Comparison of ENCODE assay signal across 12 cellular contexts in the genomic region with DNA sequence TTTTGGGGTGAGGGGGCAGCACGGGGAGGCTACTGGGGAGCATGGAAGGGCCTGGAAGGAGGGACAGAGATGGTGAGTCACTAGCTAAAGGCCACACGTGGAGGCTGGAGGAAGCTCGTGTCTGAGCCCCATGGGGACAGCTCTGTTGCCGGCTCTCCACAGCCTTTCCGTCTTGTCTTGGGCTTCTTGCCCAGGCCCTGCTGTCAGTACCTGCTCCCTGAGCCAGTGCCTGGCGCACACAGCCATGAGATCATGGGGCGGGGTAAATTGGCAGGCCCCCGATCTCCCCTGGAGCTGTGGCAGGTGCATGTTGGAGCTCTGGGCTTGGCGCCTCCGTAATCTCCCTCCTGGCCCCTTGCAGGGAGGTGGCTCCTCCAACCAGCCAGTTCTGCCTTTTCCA. TPM values are rescaled to one million over a fixed set of nuclear protein-coding genes. Genes with fewer than 3 reads are reported as not detected.
DNase-seq lines count a peak whose midpoint lies in the region; ATAC-seq, FAIRE-seq and TF ChIP-seq lines count a peak whose summit lies in the region.
"Had no signal": no experiment of that assay in that cellular context is flagged by ENCODE, and none has a peak within 500 bp of the region (broad histone marks: within the 10 kb centered on the region; RNA-seq: fewer than 3 reads in every experiment).

No MANE protein-coding gene starts in this region.

- H3K36me3 ChIP-seq in HepG2 (replicated peaks in 1 of 2; ENCODE audit: control insufficient read depth in 1 of 2, insufficient read depth in 2 of 2, low read length in 2 of 2), result no peaks in the 10 kb centered on the region

- in situ Hi-C loops in HepG2 (cut with HindIII; ENCODE audit: extremely low pct_ligation_motif_present, low pct_unique_long_range_greater_than_20kb), result no loop called here

- TF ChIP-seq EP300 in HepG2 (IDR thresholded peaks at IDR 0.05; ENCODE audit: low read depth in 2 of 2, low read length in 2 of 2) (no peak), HepG2 (CRISPR knock-in tag; IDR thresholded peaks at IDR 0.05; ENCODE audit: borderline replicate concordance) (no peak)

- TF ChIP-seq CTCF in AG10803 (conservative IDR thresholded peaks at IDR 0.05; ENCODE audit: low read length) (no peak), brain (conservative IDR thresholded peaks at IDR 0.05) (no peak), HepG2 (CRISPR knock-in tag; IDR thresholded peaks at IDR 0.05) (no peak)

- no peak overlapping the region for H3K4me2 ChIP-seq in HepG2 (ENCODE audit: low read depth, low read length)

- peak overlapping the region in 4 of 5 experiments; percentile 52 to 78 (median 60) for H3K27ac Mint-ChIP-seq in brain
- no peak overlapping the region for H3K27ac Mint-ChIP-seq in T-cell
- H3K27ac Mint-ChIP-seq: activated T-cell treated with anti-CD3 and anti-CD28 coated beads, Interleukin-2, amount 50 U/mL, for 24 hours; CD4-positive, alpha-beta T cell had no signal

- 5% methylated on average over 3 of the region's 10 CpGs for WGBS in HepG2 (ENCODE audit: low lambda C conversion rate)

- H3K4me1 Mint-ChIP-seq in brain, result peaks cover 57% of the 10 kb centered on the region
- H3K4me1 Mint-ChIP-seq in T-cell, result no peaks in the 10 kb centered on the region

- intact Hi-C loops in HepG2 (cut with micrococcal nuclease; ENCODE audit: unreplicated experiment), result no loop called here

- H3K27me3 ChIP-seq in HepG2 (ENCODE audit: control insufficient read depth in 1 of 2, insufficient read depth in 2 of 2, low read length in 2 of 2), result peaks cover 16 to 62% of the 10 kb centered on the region in 2 experiments

- POLR2A ChIA-PET in HepG2 (lab: Yijun Ruan, JAX), result interaction anchor here (1.5 kb wide), 1 partner anchor 16 kb away, joined by 5 read pairs; the partner anchor contains the start of gene KRT80
- POLR2A ChIA-PET in T-cell (lab: Charles Lee), result no interaction called here

- H3K4me3 ChIP-seq in AG10803 (ENCODE audit: low read length) (no peak overlapping the region), HepG2 (replicated peaks in 1 of 3; ENCODE audit: insufficient read depth in 1 of 3, low read depth in 2 of 3, low read length in 3 of 3) (no peak overlapping the region)

- H3K4me1 ChIP-seq in HepG2 (ENCODE audit: insufficient read depth, low read length), result peaks cover 9% of the 10 kb centered on the region; the same call in 1 of the 2 replicates

- no peak for TF ChIP-seq RAD21 in HepG2 (CRISPR knock-in tag; IDR thresholded peaks at IDR 0.05)

- CTCF ChIA-PET in HepG2 (lab: Yijun Ruan, JAX; ENCODE audit: low intra/inter-chr PET ratio, low total read pairs), result no interaction called here
- CTCF ChIA-PET in T-cell (lab: Charles Lee), result interaction anchor here in 1 of 2 donors (0.6 kb wide), 1 partner anchor 75 kb away, joined by 5 read pairs; no protein-coding TSS in a partner anchor

- no peaks in the 10 kb centered on the region for H3K79me2 ChIP-seq in HepG2 (ENCODE audit: insufficient read depth, low read length)

- H3K36me3 Mint-ChIP-seq in brain, result no peaks in the 10 kb centered on the region
- no peaks in the 10 kb centered on the region for H3K36me3 Mint-ChIP-seq in T-cell

- BruUV-seq in HepG2 (replicated peaks; lab: Mats Ljungman, UMichigan), result no TSS peak

- TF ChIP-seq POLR2A in HepG2 (IDR thresholded peaks at IDR 0.05; ENCODE audit: insufficient read depth in 1 of 2, low read depth in 2 of 2, low read length in 2 of 2), result no peak

- H3K9ac ChIP-seq in HepG2 (ENCODE audit: insufficient read depth, low read depth, low read length), result no peak overlapping the region

- H3K27ac ChIP-seq in HepG2 (ENCODE audit: extremely low read length, insufficient read depth, low read length), result no peak overlapping the region

- DNase-seq in AG10803 (ENCODE audit: low read depth), result peak; percentile 61
- peak; percentile 71 for DNase-seq in NCI-H1436 (lab: John Stamatoyannopoulos, UW)
- no peak for DNase-seq in HepG2 (ENCODE audit: low spot score)
- DNase-seq in GM19240 (ENCODE audit: insufficient read length, low spot score), result no peak
- DNase-seq in T-cell, result no peak
- DNase-seq: activated T-cell treated with anti-CD3 and anti-CD28 coated beads, Interleukin-2, amount 50 U/mL, for 24 hours; CD4-positive, alpha-beta T cell; occipital lobe had no signal

- 0 out of 2 replicates have a peak, but pooled peaks cover 2% of the 10 kb centered on the region for H4K20me1 ChIP-seq in HepG2 (ENCODE audit: insufficient read depth, low read length)

- H3K4me3 Mint-ChIP-seq in brain, result peak overlapping the region in 1 of 5 experiments; percentile 14
- no peak overlapping the region for H3K4me3 Mint-ChIP-seq in T-cell
- H3K4me3 Mint-ChIP-seq: activated T-cell treated with anti-CD3 and anti-CD28 coated beads, Interleukin-2, amount 50 U/mL, for 24 hours; CD4-positive, alpha-beta T cell had no signal

- H3K27me3 Mint-ChIP-seq in brain (peaks cover 11% of the 10 kb centered on the region), T-cell (peaks cover 20 to 30% of the 10 kb centered on the region in 2 donors)

- ATAC-seq in HepG2, result no peak
- ATAC-seq in HG02588 (IDR thresholded peaks at IDR 0.05; ENCODE audit: unreplicated experiment), result no peak
- no peak for ATAC-seq in T-cell (replicated peaks in 1 of 4)
- ATAC-seq in GM18502 (IDR thresholded peaks at IDR 0.05; ENCODE audit: poor library complexity, unreplicated experiment), result no peak

- no peaks in the 10 kb centered on the region for H3K9me3 Mint-ChIP-seq in brain
- no peaks in the 10 kb centered on the region for H3K9me3 Mint-ChIP-seq in T-cell
- H3K9me3 Mint-ChIP-seq: activated T-cell treated with anti-CD3 and anti-CD28 coated beads, Interleukin-2, amount 50 U/mL, for 24 hours; CD4-positive, alpha-beta T cell had no signal

- H2AFZ ChIP-seq in HepG2 (ENCODE audit: low read length), result no peak overlapping the region

- FAIRE-seq in HepG2 (lab: Jason Lieb, UNC), result no peak
- FAIRE-seq: RCC 7860 had no signal

- H3K9me3 ChIP-seq in HepG2 (ENCODE audit: low read length), result no peaks in the 10 kb centered on the region

RNA-seq across cellular contexts. Expression of gene KRT80, which starts 16.1 kb away (rescaled TPM):
- 2.0 TPM for polyA plus RNA-seq in brain (ENCODE audit: insufficient read depth, low read depth, low replicate concordance)
- total RNA-seq in HepG2 (2016; rRNA removed; fragmentation: Illumina TruSeq; extraction: Trizol), result 0.27 and 0.58 TPM in 2 replicates
- 0.10 TPM in 1 of 2 replicates, not detected in the other for total RNA-seq in HepG2 (2016; cell fraction: cytosol; rRNA removed; fragmentation: Illumina TruSeq; extraction: Trizol; ENCODE audit: low read depth)
- 0.37 and 0.39 TPM in 2 replicates for total RNA-seq in HepG2 (2016; cell fraction: insoluble cytoplasmic fraction; rRNA removed; fragmentation: Illumina TruSeq; extraction: Trizol)
- total RNA-seq in HepG2 (2016; cell fraction: membrane; rRNA removed; fragmentation: Illumina TruSeq; extraction: Trizol), result 0.34 and 0.38 TPM in 2 replicates
- 0.41 and 0.53 TPM in 2 replicates for total RNA-seq in HepG2 (2016; cell fraction: nucleus; rRNA removed; fragmentation: Illumina TruSeq; extraction: Trizol)
- 0.53 and 0.76 TPM in 2 replicates for polyA plus RNA-seq in HepG2 (2011; rRNA removed)
- polyA plus RNA-seq in HepG2 (2011; cell fraction: cytosol; rRNA removed), result 0.43 and 0.69 TPM in 2 replicates
- polyA plus RNA-seq in HepG2 (2011; cell fraction: nucleus; rRNA removed), result 0.71 and 0.74 TPM in 2 replicates
- 0.08 and 0.25 TPM in 2 replicates for polyA plus RNA-seq in HepG2 (2012)
- 0.09 and 0.11 TPM in 2 replicates for polyA plus RNA-seq in HepG2 (2016; cell fraction: cytosol; fragmentation: Illumina TruSeq; extraction: Trizol; ENCODE audit: low read depth)
- 0.62 and 0.85 TPM in 2 replicates for polyA plus RNA-seq in HepG2 (2016; cell fraction: insoluble cytoplasmic fraction; fragmentation: Illumina TruSeq; extraction: Trizol; ENCODE audit: low read depth)
- 0.37 and 0.48 TPM in 2 replicates for polyA plus RNA-seq in HepG2 (2016; cell fraction: membrane; fragmentation: Illumina TruSeq; extraction: Trizol; ENCODE audit: low read depth)
- polyA plus RNA-seq in HepG2 (2016; cell fraction: nucleus; fragmentation: Illumina TruSeq; extraction: Trizol; ENCODE audit: insufficient read depth, low read depth), result 0.92 and 1.2 TPM in 2 replicates
- 1.4 and 134 TPM in 2 replicates for polyA minus RNA-seq in HepG2 (2011; rRNA and poly(A)+ RNA removed; ENCODE audit: low replicate concordance)
- 0.70 and 1.1 TPM in 2 replicates for polyA minus RNA-seq in HepG2 (2011; cell fraction: cytosol; rRNA and poly(A)+ RNA removed)
- polyA minus RNA-seq in HepG2 (2011; cell fraction: nucleus; rRNA and poly(A)+ RNA removed), result 0.26 and 0.62 TPM in 2 replicates
- under 1 TPM in 2 of 5 donors, not detected in 3; 0.09 to 0.12 TPM for total RNA-seq in T-cell
- total RNA-seq: CD4-positive, alpha-beta T cell; occipital lobe had no signal

RNA-seq across cellular contexts. Expression of gene KRT7, which starts 25.1 kb away (rescaled TPM):
- 2.1 TPM for polyA plus RNA-seq in brain (ENCODE audit: insufficient read depth, low read depth, low replicate concordance)
- total RNA-seq in HepG2 (2016; rRNA removed; fragmentation: Illumina TruSeq; extraction: Trizol), result not detected in 2 replicates
- not detected in 2 replicates for total RNA-seq in HepG2 (2016; cell fraction: cytosol; rRNA removed; fragmentation: Illumina TruSeq; extraction: Trizol; ENCODE audit: low read depth)
- not detected in 2 replicates for total RNA-seq in HepG2 (2016; cell fraction: insoluble cytoplasmic fraction; rRNA removed; fragmentation: Illumina TruSeq; extraction: Trizol)
- 0.31 TPM in 1 of 2 replicates, not detected in the other for total RNA-seq in HepG2 (2016; cell fraction: membrane; rRNA removed; fragmentation: Illumina TruSeq; extraction: Trizol)
- total RNA-seq in HepG2 (2016; cell fraction: nucleus; rRNA removed; fragmentation: Illumina TruSeq; extraction: Trizol), result not detected in 2 replicates
- polyA plus RNA-seq in HepG2 (2011; rRNA removed), result 0.83 TPM in 1 of 2 replicates, not detected in the other
- 0.47 and 1.2 TPM in 2 replicates for polyA plus RNA-seq in HepG2 (2011; cell fraction: cytosol; rRNA removed)
- not detected in 2 replicates for polyA plus RNA-seq in HepG2 (2011; cell fraction: nucleus; rRNA removed)
- polyA plus RNA-seq in HepG2 (2012), result not detected in 2 replicates
- polyA plus RNA-seq in HepG2 (2016; cell fraction: cytosol; fragmentation: Illumina TruSeq; extraction: Trizol; ENCODE audit: low read depth), result 0.34 TPM in 1 of 2 replicates, not detected in the other
- polyA plus RNA-seq in HepG2 (2016; cell fraction: insoluble cytoplasmic fraction; fragmentation: Illumina TruSeq; extraction: Trizol; ENCODE audit: low read depth), result not detected in 2 replicates
- not detected in 2 replicates for polyA plus RNA-seq in HepG2 (2016; cell fraction: membrane; fragmentation: Illumina TruSeq; extraction: Trizol; ENCODE audit: low read depth)
- not detected in 2 replicates for polyA plus RNA-seq in HepG2 (2016; cell fraction: nucleus; fragmentation: Illumina TruSeq; extraction: Trizol; ENCODE audit: insufficient read depth, low read depth)
- polyA minus RNA-seq in HepG2 (2011; rRNA and poly(A)+ RNA removed; ENCODE audit: low replicate concordance), result 646 TPM in 1 of 2 replicates, not detected in the other
- polyA minus RNA-seq in HepG2 (2011; cell fraction: cytosol; rRNA and poly(A)+ RNA removed), result 4.2 and 7.9 TPM in 2 replicates
- polyA minus RNA-seq in HepG2 (2011; cell fraction: nucleus; rRNA and poly(A)+ RNA removed), result 1.5 and 2.7 TPM in 2 replicates
- 1 to 10 TPM in 3 of 5 donors, not detected in 2; 2.7 to 3.8 (median 3.3) TPM for total RNA-seq in T-cell
- total RNA-seq: CD4-positive, alpha-beta T cell; occipital lobe had no signal

Comparison
In these comparisons a context has a peak if more than half of its experiments do, and no peak if none do; other contexts are left out.
1. DNase-seq: peak in AG10803 (single experiment) and NCI-H1436 (single experiment); none in HepG2 (single experiment), GM19240 (single experiment) and T-cell (0 of 34).
2. H3K27ac Mint-ChIP-seq: peak in brain (4 of 5); none in T-cell (0 of 2).